In genomic region chr14:88321692-88322504, GRCh38 we compare ENCODE assay signal across 16 cellular contexts. TPM values are rescaled to one million over a fixed set of nuclear protein-coding genes. Genes with fewer than 3 reads are reported as not detected.
A peak's percentile ranks its signal among the peaks of the same experiment; 100 is the strongest.
DNase-seq lines count a peak whose midpoint lies in the region; ATAC-seq, FAIRE-seq and TF ChIP-seq lines count a peak whose summit lies in the region.
"Had no signal": no experiment of that assay in that cellular context is flagged by ENCODE, and none has a peak within 500 bp of the region (broad histone marks: within the 10 kb centered on the region; RNA-seq: fewer than 3 reads in every experiment).

No MANE protein-coding gene starts in this region.

- H3K9me1 ChIP-seq in endothelial cell of umbilical vein (replicated peaks; ENCODE audit: control insufficient read depth, extremely low read depth, insufficient read depth, low read length) = no peaks in the 10 kb centered on the region

- H3K36me3 ChIP-seq in endothelial cell of umbilical vein (ENCODE audit: control insufficient read depth in 2 of 2, extremely low read depth in 1 of 2, insufficient read depth in 2 of 2, low read length in 2 of 2) = no peaks in the 10 kb centered on the region
- H3K36me3 ChIP-seq: heart left ventricle had no signal

- H3K4me3 ChIP-seq in endothelial cell of umbilical vein (replicated peaks in 1 of 3; ENCODE audit: insufficient read depth in 1 of 3, low read depth in 1 of 3, low read length in 3 of 3) = no peak overlapping the region

- peaks cover 46 to 57% of the 10 kb centered on the region in 2 experiments for H3K27me3 ChIP-seq in endothelial cell of umbilical vein (ENCODE audit: control insufficient read depth in 2 of 2, insufficient read depth in 2 of 2, low read length in 2 of 2)

- no peak for FAIRE-seq in endothelial cell of umbilical vein (lab: Jason Lieb, UNC)
- FAIRE-seq: HTR-8/SVneo had no signal

- no peak overlapping the region for H2AFZ ChIP-seq in endothelial cell of umbilical vein (ENCODE audit: low read depth, low read length)

- no peak for ATAC-seq in HG03439 (IDR thresholded peaks at IDR 0.05; ENCODE audit: unreplicated experiment)
- ATAC-seq: activated CD8-positive, alpha-beta memory T cell treated with anti-CD3 and anti-CD28 coated beads, Interleukin-2, amount 10 ng/mL, durations not matched to agents 7 days and 5 days; heart left ventricle had no signal

- dilution Hi-C loops in endothelial cell of umbilical vein (cut with MboI; ENCODE audit: extremely low pct_ligation_motif_present, low sequenced_read_pairs) = no loop called here

- no peaks in the 10 kb centered on the region for H4K20me1 ChIP-seq in endothelial cell of umbilical vein (replicated peaks; ENCODE audit: control insufficient read depth, extremely low read depth, insufficient read depth, low read length)

- H3K9me3 ChIP-seq in endothelial cell of umbilical vein (replicated peaks; ENCODE audit: control insufficient read depth, insufficient read depth, low read length) = no peaks in the 10 kb centered on the region
- H3K9me3 ChIP-seq: heart left ventricle, SK-N-SH had no signal

- no TSS peak for BruUV-seq in endothelial cell of umbilical vein (replicated peaks; lab: Mats Ljungman, UMichigan)

- H3K4me2 ChIP-seq in endothelial cell of umbilical vein (ENCODE audit: insufficient read depth, low read length) = no peak overlapping the region

- DNase-seq in GM03348 (ENCODE audit: low spot score) (peak; percentile 8), NCI-H187 treated with DMSO at 0.1 percent for 48 hours (lab: John Stamatoyannopoulos, UW) (peak; percentile 85), endothelial cell of umbilical vein (ENCODE audit: low read depth, low spot score) (no peak), posterior cingulate gyrus (peak in 6 of 10 donors; percentile 18 to 85 (median 45)), NCI-H1092 (lab: John Stamatoyannopoulos, UW) (no peak), NCI-H2029 (lab: John Stamatoyannopoulos, UW) (no peak)
- DNase-seq: activated CD8-positive, alpha-beta memory T cell treated with anti-CD3 and anti-CD28 coated beads, Interleukin-2, amount 10 ng/mL, durations not matched to agents 7 days and 5 days; CD4-positive, CD25-positive, alpha-beta regulatory T cell; heart left ventricle; HFFc6; mammary epithelial cell had no signal

- POLR2A ChIA-PET in endothelial cell of umbilical vein (lab: Charles Lee) = no interaction called here

- no peak for TF ChIP-seq CTCF in endothelial cell of umbilical vein (IDR thresholded peaks at IDR 0.05; ENCODE audit: extremely low read depth in 1 of 2, insufficient read depth in 1 of 2, low read depth in 1 of 2, low read length in 2 of 2)

- H3K27ac ChIP-seq in endothelial cell of umbilical vein (ENCODE audit: insufficient read depth, low read depth, low read length) = no peak overlapping the region
- H3K27ac ChIP-seq: epithelial cell of prostate, heart left ventricle had no signal

- TF ChIP-seq POLR2A in endothelial cell of umbilical vein (IDR thresholded peaks at IDR 0.05; ENCODE audit: low read depth, low read length) = no peak

- CTCF ChIA-PET in endothelial cell of umbilical vein (lab: Charles Lee) = no interaction called here

- intact Hi-C loops in endothelial cell of umbilical vein (cut with micrococcal nuclease) (no loop called here), posterior cingulate gyrus (cut with DNase I) (loop anchor here (10.0 kb wide), 1 partner anchor 63 kb away; the partner anchor contains the start of gene SPATA7)

- no peak overlapping the region for H3K9ac ChIP-seq in endothelial cell of umbilical vein (replicated peaks; ENCODE audit: extremely low read depth, insufficient read depth, low read length)
- H3K9ac ChIP-seq: SK-N-SH had no signal

- H3K79me2 ChIP-seq in endothelial cell of umbilical vein (ENCODE audit: control insufficient read depth, insufficient read depth, low read length) = no peaks in the 10 kb centered on the region

- H3K4me1 ChIP-seq in endothelial cell of umbilical vein (ENCODE audit: control insufficient read depth, extremely low read depth, insufficient read depth, low read length) = no peaks in the 10 kb centered on the region

TF ChIP-seq in endothelial cell of umbilical vein, 7 proteins besides CTCF, POLR2A, EP300 and RAD21:
- TF ChIP-seq JUN (IDR thresholded peaks at IDR 0.05; ENCODE audit: borderline replicate concordance, insufficient read depth, insufficient read length, low read depth) (no peak), FOS (IDR thresholded peaks at IDR 0.05; ENCODE audit: borderline replicate concordance, insufficient read depth, low read length) (no peak), EZH2 (IDR thresholded peaks at IDR 0.05; ENCODE audit: borderline replicate concordance, low read depth, low read length, severe bottlenecking) (peak; percentile 46), MAX (IDR thresholded peaks at IDR 0.05; ENCODE audit: insufficient read depth, insufficient read length) (no peak), MYC (IDR thresholded peaks at IDR 0.05; ENCODE audit: low read depth, low read length) (no peak), POLR2AphosphoS5 (IDR thresholded peaks at IDR 0.05; ENCODE audit: insufficient read depth, low read depth, low read length) (no peak), GATA2 (IDR thresholded peaks at IDR 0.05; ENCODE audit: insufficient read depth, insufficient read length, low read depth, low read length) (no peak)

RNA-seq across cellular contexts. Expression of gene KCNK10, which starts 1.2 kb away (rescaled TPM):
- total RNA-seq in endothelial cell of umbilical vein = not detected in 2 replicates
- not detected in 2 replicates for polyA plus RNA-seq in endothelial cell of umbilical vein
- polyA plus RNA-seq in endothelial cell of umbilical vein (2011; cell fraction: cytosol; rRNA removed) = not detected in 2 replicates
- polyA plus RNA-seq in endothelial cell of umbilical vein (2011; cell fraction: nucleus; rRNA removed) = not detected in 2 replicates
- not detected in 2 replicates for polyA plus RNA-seq in endothelial cell of umbilical vein (2012)
- not detected in 2 replicates for polyA minus RNA-seq in endothelial cell of umbilical vein
- not detected for polyA minus RNA-seq in endothelial cell of umbilical vein (2011; cell fraction: cytosol; rRNA and poly(A)+ RNA removed)
- polyA minus RNA-seq in endothelial cell of umbilical vein (2011; cell fraction: nucleus; rRNA and poly(A)+ RNA removed) = not detected in 2 replicates
- total RNA-seq: activated CD8-positive, alpha-beta memory T cell treated with anti-CD3 and anti-CD28 coated beads, Interleukin-2, amount 10 ng/mL, durations not matched to agents 7 days and 5 days; CD4-positive, CD25-positive, alpha-beta regulatory T cell; HFFc6; subcutaneous adipose tissue had no signal
- polyA plus RNA-seq: CD4-positive, CD25-positive, alpha-beta regulatory T cell; mammary epithelial cell; SK-N-SH had no signal

Comparison
In these comparisons a context has a peak if more than half of its experiments do, and no peak if none do; other contexts are left out.
1. DNase-seq: peak in GM03348 (single experiment), NCI-H187 treated with DMSO at 0.1 percent for 48 hours (single experiment) and posterior cingulate gyrus (6 of 10); none in endothelial cell of umbilical vein (single experiment), NCI-H1092 (single experiment) and NCI-H2029 (single experiment).